Comparison of ENCODE assay signal across 8 cellular contexts in genomic region chr19:32404939-32405430, GRCh38. TPM values are rescaled to one million over a fixed set of nuclear protein-coding genes. Genes with fewer than 3 reads are reported as not detected.
DNase-seq lines count a peak whose midpoint lies in the region; ATAC-seq and TF ChIP-seq lines count a peak whose summit lies in the region.

No MANE protein-coding gene starts in this region.

- intact Hi-C loops in uterus (cut with DNase I; ENCODE audit: low total_unique reads) = no loop called here

- H3K27ac ChIP-seq in esophagus (ENCODE audit: low read depth in 2 of 2, low read length in 1 of 2) = peak overlapping the region; percentile 98
- H3K27ac ChIP-seq in mucosa of rectum (ENCODE audit: low read depth in 2 of 2, low read length in 2 of 2) = peak overlapping the region; percentile 95 to 96
- peak overlapping the region; percentile 99 for H3K27ac ChIP-seq in uterus

- peak; percentile 51 to 64 for DNase-seq in AML-193 (lab: John Stamatoyannopoulos, UW)
- peak; percentile 56 to 66 for DNase-seq in uterus
- no peak for DNase-seq in SHP77 (lab: John Stamatoyannopoulos, UW)

- 0 to 1% methylated on average over 35 to 36 of the region's 36 CpGs for WGBS in esophagus, 2 donors

- TF ChIP-seq POLR2A in uterus (IDR thresholded peaks at IDR 0.05) = no peak

- no peaks in the 10 kb centered on the region for H3K9me3 ChIP-seq in esophagus (ENCODE audit: control insufficient read depth in 2 of 2, insufficient read depth in 1 of 2, low read depth in 1 of 2, low read length in 1 of 2)
- no peaks in the 10 kb centered on the region for H3K9me3 ChIP-seq in mucosa of rectum (ENCODE audit: control insufficient read depth in 2 of 2, low read length in 2 of 2)
- no peaks in the 10 kb centered on the region for H3K9me3 ChIP-seq in uterus

- H3K9ac ChIP-seq in mucosa of rectum (ENCODE audit: low read depth in 1 of 2, low read length in 2 of 2) = peak overlapping the region; percentile 89 to 97

- H3K36me3 ChIP-seq in esophagus (ENCODE audit: control insufficient read depth in 2 of 2, insufficient read depth in 2 of 2, low read length in 1 of 2) = no peaks in the 10 kb centered on the region
- H3K36me3 ChIP-seq in mucosa of rectum (ENCODE audit: control insufficient read depth in 2 of 2, insufficient read depth in 2 of 2, low read length in 2 of 2) = peaks cover 2 to 8% of the 10 kb centered on the region in 2 donors
- H3K36me3 ChIP-seq in uterus = no peaks in the 10 kb centered on the region

- TF ChIP-seq CTCF in WI38 (IDR thresholded peaks at IDR 0.05; ENCODE audit: low read depth, low read length) (no peak), uterus (IDR thresholded peaks at IDR 0.05) (peak in 1 of 4 experiments; percentile 9)

- no peaks in the 10 kb centered on the region for H3K4me1 ChIP-seq in esophagus (ENCODE audit: control insufficient read depth in 2 of 2, insufficient read depth in 2 of 2, low read length in 1 of 2)
- peaks cover 6% of the 10 kb centered on the region in 2 donors for H3K4me1 ChIP-seq in mucosa of rectum (ENCODE audit: control insufficient read depth in 2 of 2, insufficient read depth in 2 of 2, low read length in 2 of 2)
- H3K4me1 ChIP-seq in uterus = no peaks in the 10 kb centered on the region

- H3K4me3 ChIP-seq in WI38 (ENCODE audit: low read depth, low read length) = peak overlapping the region; percentile 81
- H3K4me3 ChIP-seq in esophagus (ENCODE audit: low read depth in 1 of 2, low read length in 2 of 2) = peak overlapping the region; percentile 87 to 96
- H3K4me3 ChIP-seq in mucosa of rectum (ENCODE audit: low read length in 2 of 2) = peak overlapping the region; percentile 86
- H3K4me3 ChIP-seq in uterus = peak overlapping the region; percentile 86 to 97

- no peaks in the 10 kb centered on the region for H3K27me3 ChIP-seq in esophagus (ENCODE audit: control insufficient read depth in 1 of 2, insufficient read depth in 2 of 2, low read length in 2 of 2)
- no peaks in the 10 kb centered on the region for H3K27me3 ChIP-seq in mucosa of rectum (ENCODE audit: control insufficient read depth in 2 of 2, insufficient read depth in 2 of 2, low read length in 2 of 2)
- no peaks in the 10 kb centered on the region for H3K27me3 ChIP-seq in uterus

- ATAC-seq in GM18511 (IDR thresholded peaks at IDR 0.05; ENCODE audit: unreplicated experiment) = peak; percentile 22
- peak; percentile 2 for ATAC-seq in HG03558 (IDR thresholded peaks at IDR 0.05; ENCODE audit: extremely low read depth, unreplicated experiment)

RNA-seq across cellular contexts. Expression of gene DPY19L3, which starts 0.6 kb away (rescaled TPM):
- 1 to 10 TPM; 2.9 to 3.1 TPM for polyA plus RNA-seq in esophagus
- total RNA-seq in uterus = 10 to 100 TPM; 10.2 to 58.9 (median 34.7) TPM

RNA-seq across cellular contexts. Expression of gene ZNF507, which starts 59.6 kb away (rescaled TPM):
- polyA plus RNA-seq in esophagus = 1 to 10 TPM; 2.9 to 3.1 TPM
- total RNA-seq in uterus = 10 to 100 TPM; 10.5 to 37.4 (median 28.2) TPM

Comparison
In these comparisons a context has a peak if more than half of its experiments do, and no peak if none do; other contexts are left out.
1. DNase-seq: peak in AML-193 (2 of 2) and uterus (2 of 2); none in SHP77 (0 of 2).
2. Peak in every context shown above with its lines, with median percentiles within 50 percentile points of each other: H3K4me3 ChIP-seq and H3K27ac ChIP-seq.